In genomic region chr15:90309050-90309449, GRCh38 we compare ENCODE assay signal across 1 cellular context.
TF ChIP-seq lines count a peak whose summit lies in the region.

No MANE protein-coding gene starts in this region.

TF ChIP-seq in H1, 55 proteins besides CTCF, POLR2A, EP300 and RAD21:
- TF ChIP-seq CEBPB (IDR thresholded peaks at IDR 0.05; ENCODE audit: low read depth, low read length) = no peak
- TF ChIP-seq HDAC2 (IDR thresholded peaks at IDR 0.05; ENCODE audit: borderline replicate concordance in 1 of 2, low read depth in 2 of 2, low read length in 2 of 2) = no peak
- no peak for TF ChIP-seq SIRT6 (IDR thresholded peaks at IDR 0.05; ENCODE audit: low read length)
- no peak for TF ChIP-seq SP2 (IDR thresholded peaks at IDR 0.05; ENCODE audit: low read length)
- TF ChIP-seq ATF3 (IDR thresholded peaks at IDR 0.05; ENCODE audit: insufficient read depth, low read depth, low read length) = no peak
